Comparison of ENCODE assay signal across 27 cellular contexts in the genomic region with DNA sequence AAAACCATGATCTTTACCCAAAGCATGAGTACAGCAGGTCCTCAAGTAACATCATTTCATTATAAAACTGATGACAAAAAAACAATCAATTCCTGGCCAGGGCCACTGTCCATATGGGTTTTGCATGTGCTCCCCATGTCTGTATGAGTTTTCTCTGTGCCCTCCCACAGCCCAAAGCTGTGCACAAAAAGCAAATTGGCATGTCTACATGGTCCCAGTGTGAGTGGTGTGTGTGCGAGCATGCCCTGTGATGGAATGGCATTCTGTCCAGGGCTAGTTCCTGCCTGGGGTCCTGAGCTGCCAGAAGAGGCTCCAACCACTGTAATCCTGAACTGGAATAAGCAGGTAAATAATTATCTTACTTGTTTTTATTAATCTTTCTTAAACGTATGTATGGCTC. TPM values are rescaled to one million over a fixed set of nuclear protein-coding genes. Genes with fewer than 3 reads are reported as not detected.
"Had no signal": no experiment of that assay in that cellular context is flagged by ENCODE, and none has a peak within 500 bp of the region (broad histone marks: within the 10 kb centered on the region; RNA-seq: fewer than 3 reads in every experiment).

No MANE protein-coding gene starts in this region.

- H3K4me1 Mint-ChIP-seq: naive thymus-derived CD8-positive, alpha-beta T cell; neural progenitor cell; stimulated activated effector memory CD8-positive, alpha-beta T cell treated with anti-CD3 and anti-CD28 coated beads, Interleukin-12 subunit alpha, Interleukin-12 subunit beta, amount 100 ng/mL, for 72 hours; stimulated activated naive B cell treated with anti-CD40 and anti-IgM and Interleukin-4, amounts not matched to agents 10 μg/mL and 1 μg/mL and 100 μg/mL, for 72 hours had no signal

- H3K79me2 ChIP-seq: parathyroid adenoma had no signal

- DNase-seq: naive thymus-derived CD8-positive, alpha-beta T cell; occipital lobe; ovary; psoas muscle; right cardiac atrium; stimulated activated CD4-positive, alpha-beta T cell treated with anti-CD3 and anti-CD28 coated beads, Interleukin-15, amount 100 ng/mL, for 24 hours; stimulated activated CD4-positive, alpha-beta T cell treated with anti-CD3 and anti-CD28 coated beads, Interleukin-2, amount 100 ng/mL, for 24 hours; stimulated activated CD4-positive, alpha-beta T cell treated with anti-CD3 and anti-CD28 coated beads, Interleukin-2, amount 100 ng/mL, for 48 hours; stimulated activated CD4-positive, alpha-beta T cell treated with anti-CD3 and anti-CD28 coated beads, Interleukin-4, amount 100 ng/mL, for 24 hours; stimulated activated naive B cell treated with anti-CD40 and anti-IgM and Interleukin-4, amounts not matched to agents 10 μg/mL and 1 μg/mL and 100 μg/mL, for 72 hours; stimulated activated naive CD4-positive, alpha-beta T cell treated with Interleukin-2 at 50 U/mL for 16 hours; stomach; thyroid gland; trophoblast cell; upper lobe of left lung had no signal

- H3K4me3 Mint-ChIP-seq: naive thymus-derived CD8-positive, alpha-beta T cell; natural killer cell treated with Interleukin-12 subunit alpha and Interleukin-12 subunit beta and Interleukin-15 and Interleukin-18, amount 100 ng/mL, for 72 hours; neural progenitor cell; stimulated activated effector memory CD8-positive, alpha-beta T cell treated with anti-CD3 and anti-CD28 coated beads, Interleukin-12 subunit alpha, Interleukin-12 subunit beta, amount 100 ng/mL, for 72 hours; stimulated activated naive B cell treated with anti-CD40 and anti-IgM and Interleukin-4, amounts not matched to agents 10 μg/mL and 1 μg/mL and 100 μg/mL, for 72 hours; stimulated activated naive CD8-positive, alpha-beta T cell treated with anti-CD3 and anti-CD28 coated beads, Interleukin-15, Interleukin-2, amounts not matched to agents 100 ng/mL and 50 ng/mL, for 24 hours had no signal

- H3K9ac ChIP-seq: neural progenitor cell, parathyroid adenoma had no signal

- H3K27me3 Mint-ChIP-seq: naive thymus-derived CD8-positive, alpha-beta T cell; progenitor cell of endocrine pancreas; stimulated activated naive CD8-positive, alpha-beta T cell treated with anti-CD3 and anti-CD28 coated beads, Interleukin-15, Interleukin-2, amounts not matched to agents 100 ng/mL and 50 ng/mL, for 24 hours had no signal

- FAIRE-seq: urothelium cell line had no signal

- H3K9me3 ChIP-seq: ovary, psoas muscle, stomach, thoracic aorta, thyroid gland, tibial nerve, upper lobe of left lung, vagina had no signal

- H3K4me1 ChIP-seq: neural progenitor cell, parathyroid adenoma, psoas muscle, stomach, thyroid gland, tibial nerve, upper lobe of left lung, vagina had no signal

- H3K4me2 ChIP-seq: neural progenitor cell had no signal

- H3K9me3 Mint-ChIP-seq: naive thymus-derived CD8-positive, alpha-beta T cell; natural killer cell treated with Interleukin-12 subunit alpha and Interleukin-12 subunit beta and Interleukin-15 and Interleukin-18, amount 100 ng/mL, for 72 hours; neural progenitor cell; stimulated activated effector memory CD8-positive, alpha-beta T cell treated with anti-CD3 and anti-CD28 coated beads, Interleukin-12 subunit alpha, Interleukin-12 subunit beta, amount 100 ng/mL, for 72 hours; stimulated activated naive B cell treated with anti-CD40 and anti-IgM and Interleukin-4, amounts not matched to agents 10 μg/mL and 1 μg/mL and 100 μg/mL, for 72 hours; stimulated activated naive CD8-positive, alpha-beta T cell treated with anti-CD3 and anti-CD28 coated beads, Interleukin-15, Interleukin-2, amounts not matched to agents 100 ng/mL and 50 ng/mL, for 24 hours had no signal

- H2AFZ ChIP-seq: neural progenitor cell, parathyroid adenoma had no signal

- H3K4me3 ChIP-seq: neural progenitor cell, ovary, psoas muscle, skin epidermis, stomach, thoracic aorta, thyroid gland, tibial nerve, upper lobe of left lung, vagina had no signal

- H3K27me3 ChIP-seq: neural progenitor cell, ovary, stomach, thyroid gland, tibial nerve, upper lobe of left lung, vagina had no signal

- H3K27ac ChIP-seq: neural progenitor cell, ovary, parathyroid adenoma, psoas muscle, skin epidermis, stomach, thoracic aorta, thyroid gland, tibial nerve, upper lobe of left lung, vagina had no signal

- ATAC-seq: naive thymus-derived CD8-positive, alpha-beta T cell; natural killer cell treated with Interleukin-12 subunit alpha and Interleukin-12 subunit beta and Interleukin-15 and Interleukin-18, amount 100 ng/mL, for 72 hours; psoas muscle; right cardiac atrium; sciatic nerve; stimulated activated effector memory CD8-positive, alpha-beta T cell treated with anti-CD3 and anti-CD28 coated beads, Interleukin-12 subunit alpha, Interleukin-12 subunit beta, amount 100 ng/mL, for 72 hours; stimulated activated naive B cell treated with anti-CD40 and anti-IgM and Interleukin-4, amounts not matched to agents 10 μg/mL and 1 μg/mL and 100 μg/mL, for 72 hours had no signal

- H3K36me3 Mint-ChIP-seq: natural killer cell treated with Interleukin-12 subunit alpha and Interleukin-12 subunit beta and Interleukin-15 and Interleukin-18, amount 100 ng/mL, for 72 hours; stimulated activated effector memory CD8-positive, alpha-beta T cell treated with anti-CD3 and anti-CD28 coated beads, Interleukin-12 subunit alpha, Interleukin-12 subunit beta, amount 100 ng/mL, for 72 hours; stimulated activated naive B cell treated with anti-CD40 and anti-IgM and Interleukin-4, amounts not matched to agents 10 μg/mL and 1 μg/mL and 100 μg/mL, for 72 hours had no signal

- H3K36me3 ChIP-seq: ovary, thoracic aorta, vagina had no signal

- H3K27ac Mint-ChIP-seq: natural killer cell treated with Interleukin-12 subunit alpha and Interleukin-12 subunit beta and Interleukin-15 and Interleukin-18, amount 100 ng/mL, for 72 hours; neural progenitor cell; progenitor cell of endocrine pancreas; stimulated activated effector memory CD8-positive, alpha-beta T cell treated with anti-CD3 and anti-CD28 coated beads, Interleukin-12 subunit alpha, Interleukin-12 subunit beta, amount 100 ng/mL, for 72 hours; stimulated activated naive B cell treated with anti-CD40 and anti-IgM and Interleukin-4, amounts not matched to agents 10 μg/mL and 1 μg/mL and 100 μg/mL, for 72 hours; stimulated activated naive CD8-positive, alpha-beta T cell treated with anti-CD3 and anti-CD28 coated beads, Interleukin-15, Interleukin-2, amounts not matched to agents 100 ng/mL and 50 ng/mL, for 24 hours had no signal

RNA-seq across cellular contexts. Expression of a gene that starts 28.4 kb away (rescaled TPM):
- total RNA-seq: natural killer cell treated with Interleukin-12 subunit alpha and Interleukin-12 subunit beta and Interleukin-15 and Interleukin-18, amount 100 ng/mL, for 72 hours had no signal
